14 cellular contexts compared by ENCODE assay signal in genomic region chr10:100830728-100831110, GRCh38.
"Had no signal": no experiment of that assay in that cellular context is flagged by ENCODE, and none has a peak within 500 bp of the region (broad histone marks: within the 10 kb centered on the region; RNA-seq: fewer than 3 reads in every experiment).

No MANE protein-coding gene starts in this region.

- H3K4me3 ChIP-seq: heart right ventricle, prostate gland, smooth muscle cell had no signal

- ATAC-seq: heart right ventricle, left ventricle myocardium superior had no signal

- H3K27ac Mint-ChIP-seq: WTC11 had no signal

- H3K27ac ChIP-seq: heart right ventricle, prostate gland had no signal

- H3K9me3 ChIP-seq: heart right ventricle, prostate gland had no signal

- H3K9me3 Mint-ChIP-seq: WTC11 had no signal

- H3K36me3 ChIP-seq: heart right ventricle, prostate gland had no signal

- DNase-seq: activated gamma-delta T cell treated with Interleukin-2 at 50 U/mL for 16 hours; activated T-cell treated with anti-CD3 and anti-CD28 coated beads, Interleukin-2, amount 50 U/mL, for 1 hour; caudate nucleus; cortex of kidney; effector CD8-positive, alpha-beta T cell; heart right ventricle; kidney; left ventricle myocardium superior; mesenchymal stem cell; trophoblast cell had no signal

- H3K36me3 Mint-ChIP-seq: WTC11 had no signal

- FAIRE-seq: frontal cortex, kidney had no signal
